Comparison of ENCODE assay signal across 18 cellular contexts in the genomic region with DNA sequence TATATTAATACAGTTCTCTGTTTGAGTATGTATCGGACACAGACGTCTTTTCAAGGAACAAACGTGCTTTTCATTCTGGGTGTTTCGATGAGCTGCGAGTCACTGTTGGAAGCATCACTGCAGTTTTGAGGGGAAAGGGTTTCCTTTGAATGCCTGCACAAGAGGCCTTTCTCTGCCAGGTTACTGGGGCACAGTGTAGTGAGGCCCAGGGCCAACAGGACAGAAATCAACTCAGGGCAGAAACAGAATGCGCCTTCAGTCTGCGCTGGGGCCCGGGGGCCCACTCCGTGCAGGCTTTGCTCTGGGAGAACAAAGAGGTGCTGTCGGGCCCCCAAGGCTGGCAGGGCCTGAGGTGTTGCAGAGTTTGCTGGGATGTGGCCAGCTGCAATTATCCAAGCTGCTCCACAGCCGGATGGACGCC. TPM values are rescaled to one million over a fixed set of nuclear protein-coding genes. Genes with fewer than 3 reads are reported as not detected.
DNase-seq lines count a peak whose midpoint lies in the region; ATAC-seq and TF ChIP-seq lines count a peak whose summit lies in the region.
"Had no signal": no experiment of that assay in that cellular context is flagged by ENCODE, and none has a peak within 500 bp of the region (broad histone marks: within the 10 kb centered on the region; RNA-seq: fewer than 3 reads in every experiment).

No MANE protein-coding gene starts in this region.

- no CpG with 5 or more reads among the region's 12 CpGs for WGBS in neuronal stem cell (ENCODE audit: extremely low coverage in 2 of 2, insufficient read length in 2 of 2, insufficient replicate concordance in 1 of 2), 2 donors

- H3K27me3 Mint-ChIP-seq in endothelial cell (ENCODE audit: unreplicated experiment) = peaks cover 13% of the 10 kb centered on the region
- H3K27me3 Mint-ChIP-seq: activated T-cell treated with anti-CD3 and anti-CD28 coated beads, Interleukin-2, amount 50 U/mL, for 24 hours; stimulated activated naive CD8-positive, alpha-beta T cell treated with anti-CD3 and anti-CD28 coated beads, Interleukin-15, Interleukin-2, amounts not matched to agents 100 ng/mL and 50 ng/mL, for 24 hours had no signal

- peaks cover 9% of the 10 kb centered on the region for H3K36me3 Mint-ChIP-seq in endothelial cell (ENCODE audit: low read depth, unreplicated experiment)

- H2AFZ ChIP-seq in neuronal stem cell (ENCODE audit: low read length) = peak overlapping the region; percentile 91

- peak overlapping the region; percentile 38 for H3K14ac ChIP-seq in neuronal stem cell (ENCODE audit: low read length)

- peak overlapping the region; percentile 31 for H3K4me3 Mint-ChIP-seq in endothelial cell (ENCODE audit: unreplicated experiment)

- H3K36me3 ChIP-seq in BLaER1 (no peaks in the 10 kb centered on the region), neuronal stem cell (replicated peaks in 1 of 2; ENCODE audit: control insufficient read depth in 2 of 2, insufficient read depth in 2 of 2, low read length in 2 of 2) (peaks cover 0 to 6% of the 10 kb centered on the region in 2 donors)

- peak; percentile 45 for DNase-seq in RPMI7951 (ENCODE audit: low read depth)
- no peak for DNase-seq in endothelial cell (ENCODE audit: low spot score)
- DNase-seq in neuronal stem cell (ENCODE audit: low spot score) = no peak
- no peak for DNase-seq in NOMO-1 treated with DMSO at 0.1 percent for 48 hours (lab: John Stamatoyannopoulos, UW; ENCODE audit: unreplicated experiment)
- DNase-seq in stimulated activated CD4-positive, alpha-beta T cell treated with anti-CD3 and anti-CD28 coated beads, Interleukin-2, amount 100 ng/mL, for 48 hours = no peak
- no peak for DNase-seq in GM20000 (ENCODE audit: low spot score)
- DNase-seq: activated CD4-positive, alpha-beta T cell treated with anti-CD3 and anti-CD28 coated beads for 1 hour; activated T-cell treated with anti-CD3 and anti-CD28 coated beads, Interleukin-2, amount 50 U/mL, for 24 hours; cortex of kidney; DMS79; Karpas-422; NCI-H1436; NCI-H446 had no signal

- H3K9me3 Mint-ChIP-seq in endothelial cell (ENCODE audit: unreplicated experiment) = no peaks in the 10 kb centered on the region
- H3K9me3 Mint-ChIP-seq: activated T-cell treated with anti-CD3 and anti-CD28 coated beads, Interleukin-2, amount 50 U/mL, for 24 hours; stimulated activated naive CD8-positive, alpha-beta T cell treated with anti-CD3 and anti-CD28 coated beads, Interleukin-15, Interleukin-2, amounts not matched to agents 100 ng/mL and 50 ng/mL, for 24 hours had no signal

- no peak overlapping the region for H3K4me2 ChIP-seq in BLaER1
- H3K4me2 ChIP-seq in neuronal stem cell (ENCODE audit: insufficient read depth, low read length, poor library complexity, severe bottlenecking) = no peak overlapping the region

- peak overlapping the region; percentile 84 for H2BK12ac ChIP-seq in neuronal stem cell (ENCODE audit: low read length)

- H4K20me1 ChIP-seq in BLaER1 = no peaks in the 10 kb centered on the region

- TF ChIP-seq CTCF in endothelial cell (IDR thresholded peaks at IDR 0.05; ENCODE audit: unreplicated experiment) (no peak), GM20000 (IDR thresholded peaks at IDR 0.05; ENCODE audit: extremely low read depth, missing control alignments) (no peak)

- H3K27me3 ChIP-seq in BLaER1 (no peaks in the 10 kb centered on the region), neuronal stem cell (ENCODE audit: control insufficient read depth in 3 of 3, insufficient read depth in 3 of 3, low read depth in 1 of 3, low read length in 3 of 3) (no peaks in the 10 kb centered on the region)

- H3K9ac ChIP-seq in BLaER1 (no peak overlapping the region), neuronal stem cell (ENCODE audit: low read depth, low read length, poor library complexity) (no peak overlapping the region)

- H3K4ac ChIP-seq in neuronal stem cell (ENCODE audit: low read length) = no peak overlapping the region

- H3K4me1 ChIP-seq in BLaER1 = peaks cover 33% of the 10 kb centered on the region
- H3K4me1 ChIP-seq in neuronal stem cell (ENCODE audit: control insufficient read depth in 2 of 2, insufficient read depth in 1 of 2, low read depth in 1 of 2, low read length in 2 of 2) = peaks cover 4 to 10% of the 10 kb centered on the region in 2 donors

- H2AK5ac ChIP-seq in neuronal stem cell (ENCODE audit: low read depth, low read length) = peak overlapping the region; percentile 8

- H3K18ac ChIP-seq in neuronal stem cell (ENCODE audit: low read length) = no peak overlapping the region

- H3K23ac ChIP-seq in neuronal stem cell (ENCODE audit: low read depth, low read length, poor library complexity) = no peak overlapping the region

- H3K4me3 ChIP-seq in BLaER1 (no peak overlapping the region), neuronal stem cell (ENCODE audit: low read length in 2 of 2) (no peak overlapping the region)
- H3K4me3 ChIP-seq: skin epidermis had no signal

- H3K4me1 Mint-ChIP-seq in endothelial cell (ENCODE audit: unreplicated experiment) = peaks cover 8% of the 10 kb centered on the region

- H2BK120ac ChIP-seq in neuronal stem cell (ENCODE audit: low read depth, low read length) = no peak overlapping the region

- H3K27ac Mint-ChIP-seq in endothelial cell (ENCODE audit: unreplicated experiment) = no peak overlapping the region
- H3K27ac Mint-ChIP-seq: activated T-cell treated with anti-CD3 and anti-CD28 coated beads, Interleukin-2, amount 50 U/mL, for 24 hours; stimulated activated naive CD8-positive, alpha-beta T cell treated with anti-CD3 and anti-CD28 coated beads, Interleukin-15, Interleukin-2, amounts not matched to agents 100 ng/mL and 50 ng/mL, for 24 hours had no signal

- no peak overlapping the region for H4K91ac ChIP-seq in neuronal stem cell (ENCODE audit: low read depth, low read length, poor library complexity)

- peak overlapping the region; percentile 89 for H2BK15ac ChIP-seq in neuronal stem cell (ENCODE audit: low read length)

- H3K9me3 ChIP-seq in BLaER1 (no peaks in the 10 kb centered on the region), neuronal stem cell (replicated peaks in 1 of 2; ENCODE audit: control insufficient read depth in 2 of 2, insufficient read depth in 1 of 2, low read depth in 1 of 2, low read length in 2 of 2) (no peaks in the 10 kb centered on the region)

- H3K27ac ChIP-seq in BLaER1 (0 out of 2 replicates have a peak overlapping the region, but pooled peaks have one; percentile 4), neuronal stem cell (replicated peaks; ENCODE audit: low read length) (peak overlapping the region; percentile 36)

- no peak overlapping the region for H2BK5ac ChIP-seq in neuronal stem cell (ENCODE audit: low read length)

- ATAC-seq in HG02973 (IDR thresholded peaks at IDR 0.05; ENCODE audit: unreplicated experiment) = no peak
- ATAC-seq: HCT116 had no signal

- H4K8ac ChIP-seq in neuronal stem cell (ENCODE audit: low read depth, low read length) = no peak overlapping the region

- no peaks in the 10 kb centered on the region for H3K79me1 ChIP-seq in neuronal stem cell (ENCODE audit: low read depth, low read length)

RNA-seq across cellular contexts. Expression of gene PPP2R3B, which starts 2.3 kb away (rescaled TPM):
- total RNA-seq in RPMI7951 (2014; rRNA removed; shearing (Covaris generic)) = 6.7 and 7.7 TPM in 2 replicates
- 44.0 TPM for total RNA-seq in endothelial cell (ENCODE audit: unreplicated experiment)
- polyA plus RNA-seq in neuronal stem cell (2013, experiment 1 of 2) = 57.0 TPM
- 53.8 TPM for polyA plus RNA-seq in neuronal stem cell (2013, experiment 2 of 2)
